23 cellular contexts compared by ENCODE assay signal in genomic region chr9:69885931-69886330, GRCh38.
DNase-seq lines count a peak whose midpoint lies in the region; ATAC-seq and TF ChIP-seq lines count a peak whose summit lies in the region.
"Had no signal": no experiment of that assay in that cellular context is flagged by ENCODE, and none has a peak within 500 bp of the region (broad histone marks: within the 10 kb centered on the region; RNA-seq: fewer than 3 reads in every experiment).

No MANE protein-coding gene starts in this region.

- no peaks in the 10 kb centered on the region for H3K79me2 ChIP-seq in HCT116 (ENCODE audit: insufficient read depth, low read length)
- H3K79me2 ChIP-seq: parathyroid adenoma had no signal

- no peak for TF ChIP-seq RAD21 in HCT116 (IDR thresholded peaks at IDR 0.05; ENCODE audit: low read depth)

- H3K4me1 ChIP-seq in HCT116 (ENCODE audit: control insufficient read depth in 1 of 2, insufficient read depth in 2 of 2, low read length in 2 of 2) (peaks cover 0 to 16% of the 10 kb centered on the region in 2 experiments; a peak in 2 of 4 replicates), left lung (no peaks in the 10 kb centered on the region), skeletal muscle satellite cell (ENCODE audit: control insufficient read depth, insufficient read depth, low read length) (peaks cover 11% of the 10 kb centered on the region)
- H3K4me1 ChIP-seq: HAP-1, sigmoid colon, vagina had no signal

- ATAC-seq in HCT116 (peak; percentile 78), left lung (peak; percentile 83)
- ATAC-seq: activated CD8-positive, alpha-beta memory T cell treated with anti-CD3 and anti-CD28 coated beads, Interleukin-2, amount 10 ng/mL, durations not matched to agents 7 days and 5 days; activated naive CD4-positive, alpha-beta T cell treated with anti-CD3 and anti-CD28 coated beads, Interleukin-2, amount 50 U/mL, for 72 hours; natural killer cell treated with Interleukin-12 subunit alpha and Interleukin-12 subunit beta and Interleukin-15 and Interleukin-18, amount 100 ng/mL, for 72 hours; T-helper 17 cell had no signal

- H3K27ac ChIP-seq in HCT116 (ENCODE audit: low read depth, low read length) (no peak overlapping the region), left lung (no peak overlapping the region)
- H3K27ac ChIP-seq: parathyroid adenoma, sigmoid colon, vagina had no signal

- no peak for TF ChIP-seq CTCF in HCT116 (IDR thresholded peaks at IDR 0.05 in 2 of 3, conservative IDR thresholded peaks at IDR 0.05 in 1 of 3; ENCODE audit: borderline replicate concordance in 1 of 3, insufficient read depth in 1 of 3, low read depth in 2 of 3, low read length in 2 of 3)
- no peak for TF ChIP-seq CTCF in left lung (IDR thresholded peaks at IDR 0.05)

- no peaks in the 10 kb centered on the region for H4K20me1 ChIP-seq in HCT116 (ENCODE audit: insufficient read depth)

- BruUV-seq in HCT116 (replicated peaks; lab: Mats Ljungman, UMichigan): no TSS peak

- H3K9me3 ChIP-seq in HCT116 (ENCODE audit: control insufficient read depth in 1 of 2, insufficient read depth in 1 of 2, low read depth in 1 of 2, low read length in 2 of 2) (no peaks in the 10 kb centered on the region), left lung (peaks cover 0 to 2% of the 10 kb centered on the region in 2 donors), skeletal muscle satellite cell (replicated peaks; ENCODE audit: low read length) (peaks cover 5% of the 10 kb centered on the region)
- H3K9me3 ChIP-seq: vagina had no signal

- no peak for DNase-seq in HCT116 (ENCODE audit: low read depth, low spot score)
- peak; percentile 40 for DNase-seq in SW480 (ENCODE audit: low spot score)
- DNase-seq in left lung: no peak
- no peak for DNase-seq in T-helper 9 cell
- DNase-seq in activated naive CD4-positive, alpha-beta T cell (lab: John Stamatoyannopoulos, UW): no peak
- no peak for DNase-seq in stimulated activated CD4-positive, alpha-beta T cell treated with anti-CD3 and anti-CD28 coated beads, Interleukin-15, amount 100 ng/mL, for 24 hours
- DNase-seq: activated CD4-positive, alpha-beta T cell treated with anti-CD3 and anti-CD28 coated beads, Interleukin-2, amount 10 ng/mL, durations not matched to agents 24 days and 14 days; activated CD8-positive, alpha-beta memory T cell treated with anti-CD3 and anti-CD28 coated beads, Interleukin-2, amount 10 ng/mL, durations not matched to agents 7 days and 5 days; aorta; DMS 273 treated with DMSO at 0.1 percent for 48 hours; kidney; NCI-H1436; NCI-H526; Right ventricle myocardium superior; sigmoid colon; T-helper 17 cell had no signal

- TF ChIP-seq POLR2A in HCT116 (IDR thresholded peaks at IDR 0.05; ENCODE audit: borderline replicate concordance, extremely low read depth, insufficient read depth, insufficient read length): no peak

- CTCF ChIA-PET in HCT116 (lab: Charles Lee): no interaction called here

- H3K4me2 ChIP-seq in HCT116 (ENCODE audit: low read length): peak overlapping the region; percentile 48
- peak overlapping the region; percentile 8 for H3K4me2 ChIP-seq in skeletal muscle satellite cell (ENCODE audit: low read length)

- H3K36me3 ChIP-seq in HCT116 (ENCODE audit: control insufficient read depth in 1 of 2, insufficient read depth in 2 of 2, low read length in 2 of 2): no peaks in the 10 kb centered on the region
- no peaks in the 10 kb centered on the region for H3K36me3 ChIP-seq in left lung
- H3K36me3 ChIP-seq in skeletal muscle satellite cell (ENCODE audit: insufficient read depth, low read length): no peaks in the 10 kb centered on the region
- H3K36me3 ChIP-seq: HAP-1, sigmoid colon, vagina had no signal

- H3K9ac ChIP-seq in HCT116 (ENCODE audit: low read length) (no peak overlapping the region), skeletal muscle satellite cell (ENCODE audit: low read depth, low read length) (no peak overlapping the region)
- H3K9ac ChIP-seq: parathyroid adenoma had no signal

- POLR2A ChIA-PET in HCT116 (lab: Charles Lee): no interaction called here

- H2AFZ ChIP-seq in HCT116 (ENCODE audit: low read depth, low read length, poor library complexity, severe bottlenecking): peak overlapping the region; percentile 76
- H2AFZ ChIP-seq: parathyroid adenoma had no signal

- H3K27me3 ChIP-seq in HCT116 (ENCODE audit: insufficient read depth, low read length): no peaks in the 10 kb centered on the region
- no peaks in the 10 kb centered on the region for H3K27me3 ChIP-seq in left lung
- H3K27me3 ChIP-seq in skeletal muscle satellite cell (ENCODE audit: control insufficient read depth, insufficient read depth, low read length): no peaks in the 10 kb centered on the region
- H3K27me3 ChIP-seq: dorsolateral prefrontal cortex, sigmoid colon, vagina had no signal

- H3K4me3 ChIP-seq in HCT116 (replicated peaks in 1 of 2; ENCODE audit: low read depth in 1 of 2, low read length in 2 of 2) (no peak overlapping the region), left lung (no peak overlapping the region), skeletal muscle satellite cell (ENCODE audit: low read length) (no peak overlapping the region)
- H3K4me3 ChIP-seq: HAP-1, sigmoid colon, vagina had no signal

- intact Hi-C loops in HCT116 (cut with micrococcal nuclease): no loop called here
- intact Hi-C loops in left lung (cut with DNase I): no loop called here

- RAD21 ChIA-PET in HCT116 (lab: Charles Lee; ENCODE audit: low non-redundant PET in 1 of 2, low total read pairs in 2 of 2, uncharacterized antibody in 2 of 2, unreplicated experiment in 2 of 2): no interaction called here

- no peaks in the 10 kb centered on the region for H3K9me2 ChIP-seq in HCT116 (ENCODE audit: insufficient read depth)

TF ChIP-seq in HCT116, 20 proteins besides CTCF, POLR2A, EP300 and RAD21:
- TF ChIP-seq ELF1 (IDR thresholded peaks at IDR 0.05; ENCODE audit: borderline replicate concordance, low read depth) (no peak), EZH2phosphoT487 (IDR thresholded peaks at IDR 0.05; ENCODE audit: borderline replicate concordance) (no peak), POLR2AphosphoS5 (IDR thresholded peaks at IDR 0.05; ENCODE audit: low read depth, low read length) (no peak), EZH2 (IDR thresholded peaks at IDR 0.05) (no peak), ZFX (IDR thresholded peaks at IDR 0.05) (no peak), CEBPB (IDR thresholded peaks at IDR 0.05; ENCODE audit: low read depth) (no peak)
- TF ChIP-seq, protein P1, sequence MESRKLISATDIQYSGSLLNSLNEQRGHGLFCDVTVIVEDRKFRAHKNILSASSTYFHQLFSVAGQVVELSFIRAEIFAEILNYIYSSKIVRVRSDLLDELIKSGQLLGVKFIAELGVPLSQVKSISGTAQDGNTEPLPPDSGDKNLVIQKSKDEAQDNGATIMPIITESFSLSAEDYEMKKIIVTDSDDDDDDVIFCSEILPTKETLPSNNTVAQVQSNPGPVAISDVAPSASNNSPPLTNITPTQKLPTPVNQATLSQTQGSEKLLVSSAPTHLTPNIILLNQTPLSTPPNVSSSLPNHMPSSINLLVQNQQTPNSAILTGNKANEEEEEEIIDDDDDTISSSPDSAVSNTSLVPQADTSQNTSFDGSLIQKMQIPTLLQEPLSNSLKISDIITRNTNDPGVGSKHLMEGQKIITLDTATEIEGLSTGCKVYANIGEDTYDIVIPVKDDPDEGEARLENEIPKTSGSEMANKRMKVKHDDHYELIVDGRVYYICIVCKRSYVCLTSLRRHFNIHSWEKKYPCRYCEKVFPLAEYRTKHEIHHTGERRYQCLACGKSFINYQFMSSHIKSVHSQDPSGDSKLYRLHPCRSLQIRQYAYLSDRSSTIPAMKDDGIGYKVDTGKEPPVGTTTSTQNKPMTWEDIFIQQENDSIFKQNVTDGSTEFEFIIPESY (IDR thresholded peaks at IDR 0.05; ENCODE audit: extremely low read depth, insufficient replicate concordance, low read length): no peak
